Comparison of ENCODE assay signal across 1 cellular context in genomic region chr16:51327001-51327400, GRCh38.
TF ChIP-seq lines count a peak whose summit lies in the region.

No MANE protein-coding gene starts in this region.

TF ChIP-seq in GM23338, 12 proteins besides CTCF, POLR2A, EP300 and RAD21 (continued from another document):
- TF ChIP-seq, protein P1, sequence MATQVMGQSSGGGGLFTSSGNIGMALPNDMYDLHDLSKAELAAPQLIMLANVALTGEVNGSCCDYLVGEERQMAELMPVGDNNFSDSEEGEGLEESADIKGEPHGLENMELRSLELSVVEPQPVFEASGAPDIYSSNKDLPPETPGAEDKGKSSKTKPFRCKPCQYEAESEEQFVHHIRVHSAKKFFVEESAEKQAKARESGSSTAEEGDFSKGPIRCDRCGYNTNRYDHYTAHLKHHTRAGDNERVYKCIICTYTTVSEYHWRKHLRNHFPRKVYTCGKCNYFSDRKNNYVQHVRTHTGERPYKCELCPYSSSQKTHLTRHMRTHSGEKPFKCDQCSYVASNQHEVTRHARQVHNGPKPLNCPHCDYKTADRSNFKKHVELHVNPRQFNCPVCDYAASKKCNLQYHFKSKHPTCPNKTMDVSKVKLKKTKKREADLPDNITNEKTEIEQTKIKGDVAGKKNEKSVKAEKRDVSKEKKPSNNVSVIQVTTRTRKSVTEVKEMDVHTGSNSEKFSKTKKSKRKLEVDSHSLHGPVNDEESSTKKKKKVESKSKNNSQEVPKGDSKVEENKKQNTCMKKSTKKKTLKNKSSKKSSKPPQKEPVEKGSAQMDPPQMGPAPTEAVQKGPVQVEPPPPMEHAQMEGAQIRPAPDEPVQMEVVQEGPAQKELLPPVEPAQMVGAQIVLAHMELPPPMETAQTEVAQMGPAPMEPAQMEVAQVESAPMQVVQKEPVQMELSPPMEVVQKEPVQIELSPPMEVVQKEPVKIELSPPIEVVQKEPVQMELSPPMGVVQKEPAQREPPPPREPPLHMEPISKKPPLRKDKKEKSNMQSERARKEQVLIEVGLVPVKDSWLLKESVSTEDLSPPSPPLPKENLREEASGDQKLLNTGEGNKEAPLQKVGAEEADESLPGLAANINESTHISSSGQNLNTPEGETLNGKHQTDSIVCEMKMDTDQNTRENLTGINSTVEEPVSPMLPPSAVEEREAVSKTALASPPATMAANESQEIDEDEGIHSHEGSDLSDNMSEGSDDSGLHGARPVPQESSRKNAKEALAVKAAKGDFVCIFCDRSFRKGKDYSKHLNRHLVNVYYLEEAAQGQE (IDR thresholded peaks at IDR 0.05; ENCODE audit: unreplicated experiment), result no peak
- TF ChIP-seq CREB1 (CRISPR knock-in tag; IDR thresholded peaks at IDR 0.05; ENCODE audit: low read depth), result no peak
- TF ChIP-seq ZNF462 (CRISPR knock-in tag; IDR thresholded peaks at IDR 0.05), result no peak
- no peak for TF ChIP-seq NANOG (IDR thresholded peaks at IDR 0.05; ENCODE audit: borderline replicate concordance)
- no peak for TF ChIP-seq EZH2 (IDR thresholded peaks at IDR 0.05; ENCODE audit: low read depth, unreplicated experiment)
- TF ChIP-seq STAT1 (IDR thresholded peaks at IDR 0.05; ENCODE audit: unreplicated experiment), result no peak
- no peak for TF ChIP-seq ETS1 (IDR thresholded peaks at IDR 0.05)
- no peak for TF ChIP-seq ZNF114 (CRISPR knock-in tag; IDR thresholded peaks at IDR 0.05)
- no peak for TF ChIP-seq POLR2AphosphoS5 (IDR thresholded peaks at IDR 0.05; ENCODE audit: low read depth)
